In the genomic region with DNA sequence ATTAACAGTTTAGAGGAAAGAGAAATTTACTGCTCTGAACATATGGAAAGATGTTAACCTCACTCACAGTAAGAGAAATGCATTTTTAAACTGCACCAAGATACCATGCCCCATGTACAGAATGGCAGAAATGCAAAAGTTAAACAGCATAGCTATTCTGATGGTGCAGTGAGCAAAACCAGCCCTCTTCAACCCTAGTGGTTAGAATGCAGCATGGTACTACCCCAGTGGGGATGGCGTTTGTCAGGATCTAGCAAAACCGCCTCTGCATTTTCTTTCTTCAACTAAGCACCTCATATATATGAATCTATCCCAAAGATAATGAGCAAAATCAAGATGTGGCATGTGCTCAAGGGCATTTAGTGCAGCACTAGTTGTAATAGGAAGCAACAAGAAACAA, we compare ENCODE assay signal across 25 cellular contexts.
DNase-seq lines count a peak whose midpoint lies in the region; ATAC-seq and TF ChIP-seq lines count a peak whose summit lies in the region.
"Had no signal": no experiment of that assay in that cellular context is flagged by ENCODE, and none has a peak within 500 bp of the region (broad histone marks: within the 10 kb centered on the region; RNA-seq: fewer than 3 reads in every experiment).

No MANE protein-coding gene starts in this region.

- no peak for TF ChIP-seq POLR2A in vagina (IDR thresholded peaks at IDR 0.05)

- H3K9me3 Mint-ChIP-seq in HFFc6 (no peaks in the 10 kb centered on the region), progenitor cell of endocrine pancreas (ENCODE audit: low read depth) (no peaks in the 10 kb centered on the region)
- no peaks in the 10 kb centered on the region for H3K9me3 Mint-ChIP-seq in activated T-helper 17 cell treated with anti-CD3 and anti-CD28 coated beads, Interleukin-2, amount 50 U/mL, for 72 hours
- H3K9me3 Mint-ChIP-seq: CD4-positive, alpha-beta T cell had no signal

- intact Hi-C loops in vagina (cut with DNase I) = no loop called here

- no peak for DNase-seq in HFFc6
- DNase-seq in fibroblast of villous mesenchyme (ENCODE audit: low read depth) = no peak
- no peak for DNase-seq in progenitor cell of endocrine pancreas (ENCODE audit: low spot score, unreplicated experiment)
- DNase-seq in vagina (ENCODE audit: extremely low spot score in 2 of 2) = no peak
- no peak for DNase-seq in right atrium auricular region (ENCODE audit: low spot score)
- DNase-seq: AML-193; CD4-positive, alpha-beta T cell; COR-L47; EL; GDM1; Karpas-422; NCI-H1092; NCI-H1417 treated with DMSO at 0.1 percent for 48 hours; NCI-H2081; NCI-H2227 treated with DMSO at 0.1 percent for 48 hours; NCI-H510A; NCI-H69; RPMI8226; SHP77 treated with DMSO at 0.1 percent for 48 hours had no signal

- H3K36me3 ChIP-seq in vagina (no peaks in the 10 kb centered on the region), right atrium auricular region (peaks cover 16% of the 10 kb centered on the region)
- H3K36me3 ChIP-seq: HAP-1 had no signal

- no peaks in the 10 kb centered on the region for H3K9me3 ChIP-seq in vagina
- H3K9me3 ChIP-seq in right atrium auricular region = no peaks in the 10 kb centered on the region
- H3K9me3 ChIP-seq: HAP-1 had no signal

- H3K4me3 Mint-ChIP-seq in HFFc6 (no peak overlapping the region), progenitor cell of endocrine pancreas (ENCODE audit: low read depth) (no peak overlapping the region)
- H3K4me3 Mint-ChIP-seq in activated T-helper 17 cell treated with anti-CD3 and anti-CD28 coated beads, Interleukin-2, amount 50 U/mL, for 72 hours = no peak overlapping the region
- H3K4me3 Mint-ChIP-seq: CD4-positive, alpha-beta T cell had no signal

- H3K36me3 Mint-ChIP-seq in HFFc6 (ENCODE audit: low read depth) (peaks cover 39% of the 10 kb centered on the region), progenitor cell of endocrine pancreas (ENCODE audit: insufficient read depth) (peaks cover 14% of the 10 kb centered on the region)
- H3K36me3 Mint-ChIP-seq in activated T-helper 17 cell treated with anti-CD3 and anti-CD28 coated beads, Interleukin-2, amount 50 U/mL, for 72 hours (ENCODE audit: low read depth) = peaks cover 88% of the 10 kb centered on the region

- H3K27me3 Mint-ChIP-seq in HFFc6 (ENCODE audit: insufficient read depth) = peaks cover 2% of the 10 kb centered on the region; the same call in 1 of the 2 replicates
- no peaks in the 10 kb centered on the region for H3K27me3 Mint-ChIP-seq in progenitor cell of endocrine pancreas
- H3K27me3 Mint-ChIP-seq in activated T-helper 17 cell treated with anti-CD3 and anti-CD28 coated beads, Interleukin-2, amount 50 U/mL, for 72 hours = no peaks in the 10 kb centered on the region
- H3K27me3 Mint-ChIP-seq: CD4-positive, alpha-beta T cell had no signal

- H3K4me1 ChIP-seq in vagina = no peaks in the 10 kb centered on the region
- H3K4me1 ChIP-seq in right atrium auricular region = peaks cover 0 to 6% of the 10 kb centered on the region in 2 donors
- H3K4me1 ChIP-seq: HAP-1 had no signal

- ATAC-seq in GM21526 (IDR thresholded peaks at IDR 0.05; ENCODE audit: low FRiP score, unreplicated experiment) = no peak
- no peak for ATAC-seq in activated T-helper 17 cell treated with anti-CD3 and anti-CD28 coated beads, Interleukin-2, amount 50 U/mL, for 72 hours (replicated peaks)

- H3K27me3 ChIP-seq in vagina = no peaks in the 10 kb centered on the region
- H3K27me3 ChIP-seq in right atrium auricular region = no peaks in the 10 kb centered on the region
- H3K27me3 ChIP-seq: BLaER1 treated with 17β-estradiol and CSF1 and Interleukin-3, amounts not matched to agents 10 nM and 100 nM had no signal

- H3K27ac Mint-ChIP-seq in HFFc6 (no peak overlapping the region), progenitor cell of endocrine pancreas (peak overlapping the region; percentile 30)
- no peak overlapping the region for H3K27ac Mint-ChIP-seq in activated T-helper 17 cell treated with anti-CD3 and anti-CD28 coated beads, Interleukin-2, amount 50 U/mL, for 72 hours
- H3K27ac Mint-ChIP-seq: CD4-positive, alpha-beta T cell had no signal

- TF ChIP-seq CTCF in GM12873 (IDR thresholded peaks at IDR 0.05; ENCODE audit: insufficient read depth, low read depth, low read length, missing control alignments) (peak; percentile 25), HFFc6 (IDR thresholded peaks at IDR 0.05) (peak; percentile 21; the same call in 1 of the 2 replicates), fibroblast of villous mesenchyme (IDR thresholded peaks at IDR 0.05; ENCODE audit: insufficient read depth, low read depth, low read length) (peak; percentile 11), progenitor cell of endocrine pancreas (IDR thresholded peaks at IDR 0.05; ENCODE audit: unreplicated experiment) (peak; percentile 17), vagina (IDR thresholded peaks at IDR 0.05) (no peak), right atrium auricular region (IDR thresholded peaks at IDR 0.05) (no peak)

- H3K4me3 ChIP-seq in fibroblast of villous mesenchyme (ENCODE audit: low read depth, low read length) (no peak overlapping the region), vagina (no peak overlapping the region), right atrium auricular region (no peak overlapping the region)
- H3K4me3 ChIP-seq: BLaER1 treated with 17β-estradiol and CSF1 and Interleukin-3, amounts not matched to agents 10 nM and 100 nM; HAP-1 had no signal

- peaks cover 17% of the 10 kb centered on the region for H3K4me1 Mint-ChIP-seq in HFFc6 (ENCODE audit: low read depth)
- H3K4me1 Mint-ChIP-seq in progenitor cell of endocrine pancreas (ENCODE audit: low read depth) = no peaks in the 10 kb centered on the region
- H3K4me1 Mint-ChIP-seq in activated T-helper 17 cell treated with anti-CD3 and anti-CD28 coated beads, Interleukin-2, amount 50 U/mL, for 72 hours = peaks cover 7% of the 10 kb centered on the region

- H3K27ac ChIP-seq in vagina = no peak overlapping the region
- no peak overlapping the region for H3K27ac ChIP-seq in right atrium auricular region
- H3K27ac ChIP-seq: BLaER1 treated with 17β-estradiol and CSF1 and Interleukin-3, amounts not matched to agents 10 nM and 100 nM; HL-60 had no signal

Comparison
In these comparisons a context has a peak if more than half of its experiments do, and no peak if none do; other contexts are left out.
1. CTCF ChIP-seq: peak in GM12873 (single experiment), HFFc6 (single experiment), fibroblast of villous mesenchyme (single experiment) and progenitor cell of endocrine pancreas (single experiment); none in vagina (0 of 3) and right atrium auricular region (0 of 2).